In genomic region chr2:9887513-9887912, GRCh38 we compare ENCODE assay signal across 9 cellular contexts.
"Had no signal": no experiment of that assay in that cellular context is flagged by ENCODE, and none has a peak within 500 bp of the region (broad histone marks: within the 10 kb centered on the region; RNA-seq: fewer than 3 reads in every experiment).

No MANE protein-coding gene starts in this region.

- H3K4me3 ChIP-seq: GM23248 had no signal

- H3K27ac Mint-ChIP-seq: H9, IgD-negative memory B cell had no signal

- ATAC-seq: HepG2 had no signal

- H3K4me3 Mint-ChIP-seq: H9, IgD-negative memory B cell had no signal

- FAIRE-seq: HepG2 had no signal

- DNase-seq: GM23248, GOT3, H9, HCEC 1CT, Kasumi-1, KG1 had no signal

- H2AFZ ChIP-seq: GM23248 had no signal

- H3K27ac ChIP-seq: GM23248, HL-60 had no signal

- H3K27me3 Mint-ChIP-seq: IgD-negative memory B cell had no signal
